2 cellular contexts compared by ENCODE assay signal in genomic region chr1:107147813-107148212, GRCh38.
TF ChIP-seq lines count a peak whose summit lies in the region.

No MANE protein-coding gene starts in this region.

TF ChIP-seq in IMR-90, 13 proteins besides CTCF, POLR2A, EP300 and RAD21 (continued from another document):
- peak; percentile 46; the same call in 1 of the 2 replicates for TF ChIP-seq CEBPB (IDR thresholded peaks at IDR 0.05; ENCODE audit: low read depth, low read length)

TF ChIP-seq in HepG2, 621 proteins besides CTCF, POLR2A, EP300 and RAD21 (continues in another document):
- TF ChIP-seq PREB (CRISPR knock-in tag; IDR thresholded peaks at IDR 0.05) = no peak
- no peak for TF ChIP-seq ZNF354B (CRISPR knock-in tag; IDR thresholded peaks at IDR 0.05)
- TF ChIP-seq GATAD2A (CRISPR knock-in tag; IDR thresholded peaks at IDR 0.05) = peak; percentile 72
- TF ChIP-seq KLF6 (CRISPR knock-in tag; IDR thresholded peaks at IDR 0.05) = no peak
- no peak for TF ChIP-seq ZKSCAN8 (CRISPR knock-in tag; IDR thresholded peaks at IDR 0.05; ENCODE audit: borderline replicate concordance)
- no peak for TF ChIP-seq USF2 (IDR thresholded peaks at IDR 0.05; ENCODE audit: low read depth, low read length)
- TF ChIP-seq USF2 (CRISPR knock-in tag; IDR thresholded peaks at IDR 0.05; ENCODE audit: borderline replicate concordance) = no peak
- TF ChIP-seq HNF4G (IDR thresholded peaks at IDR 0.05; ENCODE audit: borderline replicate concordance, low read depth, low read length) = no peak
- no peak for TF ChIP-seq HNF4G (CRISPR knock-in tag; IDR thresholded peaks at IDR 0.05; ENCODE audit: borderline replicate concordance, low read depth)
- no peak for TF ChIP-seq NR2C2 (CRISPR knock-in tag; IDR thresholded peaks at IDR 0.05; ENCODE audit: borderline replicate concordance)
- no peak for TF ChIP-seq HOXA5 (CRISPR knock-in tag; IDR thresholded peaks at IDR 0.05)
- TF ChIP-seq SNAI1 (CRISPR knock-in tag; IDR thresholded peaks at IDR 0.05; ENCODE audit: borderline replicate concordance) = no peak
- no peak for TF ChIP-seq REXO4 (CRISPR knock-in tag; IDR thresholded peaks at IDR 0.05; ENCODE audit: borderline replicate concordance)
- no peak for TF ChIP-seq DR1 (CRISPR knock-in tag; IDR thresholded peaks at IDR 0.05)
- TF ChIP-seq PRDM15 (CRISPR knock-in tag; IDR thresholded peaks at IDR 0.05) = no peak
- no peak for TF ChIP-seq GABPA (IDR thresholded peaks at IDR 0.05; ENCODE audit: low read depth, low read length)
- no peak for TF ChIP-seq GABPA (CRISPR knock-in tag; IDR thresholded peaks at IDR 0.05; ENCODE audit: low read depth)
- no peak for TF ChIP-seq ZNF235 (CRISPR knock-in tag; IDR thresholded peaks at IDR 0.05; ENCODE audit: borderline replicate concordance)
- peak; percentile 72 for TF ChIP-seq ARID5B (CRISPR knock-in tag; IDR thresholded peaks at IDR 0.05)
- no peak for TF ChIP-seq KLF9 (CRISPR knock-in tag; IDR thresholded peaks at IDR 0.05; ENCODE audit: low read depth)
- TF ChIP-seq SOX5 (CRISPR knock-in tag; IDR thresholded peaks at IDR 0.05; ENCODE audit: borderline replicate concordance) = peak; percentile 94
- TF ChIP-seq TAF1 (CRISPR knock-in tag; IDR thresholded peaks at IDR 0.05) = no peak
- 0 out of 2 replicates have a peak, but pooled peaks have one; percentile 13 for TF ChIP-seq ONECUT2 (CRISPR knock-in tag; IDR thresholded peaks at IDR 0.05)
- TF ChIP-seq SETDB1 (CRISPR knock-in tag; IDR thresholded peaks at IDR 0.05; ENCODE audit: borderline replicate concordance) = no peak
- peak; percentile 68 for TF ChIP-seq HMG20A (CRISPR knock-in tag; IDR thresholded peaks at IDR 0.05; ENCODE audit: borderline replicate concordance)
- TF ChIP-seq CEBPB (IDR thresholded peaks at IDR 0.05; ENCODE audit: borderline replicate concordance, low read depth, low read length) = peak; percentile 93
- TF ChIP-seq ZNF703 (CRISPR knock-in tag; IDR thresholded peaks at IDR 0.05; ENCODE audit: borderline replicate concordance) = no peak
- no peak for TF ChIP-seq ZSCAN9 (CRISPR knock-in tag; IDR thresholded peaks at IDR 0.05; ENCODE audit: borderline replicate concordance)
- no peak for TF ChIP-seq ZNF331 (CRISPR knock-in tag; IDR thresholded peaks at IDR 0.05)
- TF ChIP-seq IKZF1 (IDR thresholded peaks at IDR 0.05) = no peak
- TF ChIP-seq SMAD3 (CRISPR knock-in tag; IDR thresholded peaks at IDR 0.05) = 0 out of 2 replicates have a peak, but pooled peaks have one; percentile 28
- TF ChIP-seq ARNTL (CRISPR knock-in tag; IDR thresholded peaks at IDR 0.05) = no peak
- peak; percentile 48; the same call in 1 of the 2 replicates for TF ChIP-seq NR2F6 (IDR thresholded peaks at IDR 0.05)
- peak; percentile 19; the same call in 1 of the 2 replicates for TF ChIP-seq NR2F6 (CRISPR knock-in tag; IDR thresholded peaks at IDR 0.05)
- TF ChIP-seq YY1 (IDR thresholded peaks at IDR 0.05; ENCODE audit: insufficient read depth, insufficient replicate concordance, low read depth, low read length) = no peak
- TF ChIP-seq SP4 (CRISPR knock-in tag; IDR thresholded peaks at IDR 0.05) = no peak
- TF ChIP-seq ZNF513 (CRISPR knock-in tag; conservative IDR thresholded peaks at IDR 0.05) = no peak
- no peak for TF ChIP-seq IKZF5 (CRISPR knock-in tag; IDR thresholded peaks at IDR 0.05)
- no peak for TF ChIP-seq TARDBP (CRISPR knock-in tag; IDR thresholded peaks at IDR 0.05)
- no peak for TF ChIP-seq ZNF232 (CRISPR knock-in tag; IDR thresholded peaks at IDR 0.05; ENCODE audit: borderline replicate concordance)
- TF ChIP-seq SP1 (IDR thresholded peaks at IDR 0.05) = no peak
- TF ChIP-seq SP1 (CRISPR knock-in tag; IDR thresholded peaks at IDR 0.05) = no peak
- TF ChIP-seq FOXP1 (IDR thresholded peaks at IDR 0.05) = no peak
- TF ChIP-seq FOXP1 (CRISPR knock-in tag; IDR thresholded peaks at IDR 0.05) = 0 out of 2 replicates have a peak, but pooled peaks have one; percentile 26
- TF ChIP-seq HMG20B (CRISPR knock-in tag; conservative IDR thresholded peaks at IDR 0.05) = no peak
- no peak for TF ChIP-seq HOXD1 (CRISPR knock-in tag; IDR thresholded peaks at IDR 0.05)
- TF ChIP-seq GLI4 (CRISPR knock-in tag; IDR thresholded peaks at IDR 0.05; ENCODE audit: borderline replicate concordance) = no peak
- no peak for TF ChIP-seq NR2F1 (CRISPR knock-in tag; IDR thresholded peaks at IDR 0.05)
- no peak for TF ChIP-seq JARID2 (CRISPR knock-in tag; IDR thresholded peaks at IDR 0.05; ENCODE audit: insufficient replicate concordance)
- TF ChIP-seq CSRNP2 (CRISPR knock-in tag; conservative IDR thresholded peaks at IDR 0.05; ENCODE audit: low read depth) = no peak
- no peak for TF ChIP-seq KLF13 (CRISPR knock-in tag; IDR thresholded peaks at IDR 0.05)
- no peak for TF ChIP-seq KDM6A (CRISPR knock-in tag; IDR thresholded peaks at IDR 0.05; ENCODE audit: low read depth)
- no peak for TF ChIP-seq ZNF558 (CRISPR knock-in tag; IDR thresholded peaks at IDR 0.05; ENCODE audit: borderline replicate concordance)
- TF ChIP-seq ZBTB26 (CRISPR knock-in tag; IDR thresholded peaks at IDR 0.05; ENCODE audit: borderline replicate concordance) = no peak
- TF ChIP-seq ZNF878 (CRISPR knock-in tag; IDR thresholded peaks at IDR 0.05) = no peak
- no peak for TF ChIP-seq LBX2 (CRISPR knock-in tag; IDR thresholded peaks at IDR 0.05; ENCODE audit: borderline replicate concordance)
- no peak for TF ChIP-seq NPAS2 (CRISPR knock-in tag; IDR thresholded peaks at IDR 0.05; ENCODE audit: borderline replicate concordance)
